In genomic region chr20:57348922-57349642, GRCh38 we compare ENCODE assay signal across 1 cellular context.
TF ChIP-seq lines count a peak whose summit lies in the region.

No MANE protein-coding gene starts in this region.

TF ChIP-seq in HepG2, 621 proteins besides CTCF, POLR2A, EP300 and RAD21:
- TF ChIP-seq NFYC (CRISPR knock-in tag; IDR thresholded peaks at IDR 0.05) (peak; percentile 65), NFYB (CRISPR knock-in tag; IDR thresholded peaks at IDR 0.05) (peak; percentile 61)
